In genomic region chr17:7626956-7627249, GRCh38 we compare ENCODE assay signal across 9 cellular contexts. TPM values are rescaled to one million over a fixed set of nuclear protein-coding genes. Genes with fewer than 3 reads are reported as not detected.
DNase-seq lines count a peak whose midpoint lies in the region; ATAC-seq and TF ChIP-seq lines count a peak whose summit lies in the region.
"Had no signal": no experiment of that assay in that cellular context is flagged by ENCODE, and none has a peak within 500 bp of the region (broad histone marks: within the 10 kb centered on the region; RNA-seq: fewer than 3 reads in every experiment).

No MANE protein-coding gene starts in this region.

- DNase-seq in Caco-2: no peak
- no peak for DNase-seq in RWPE1 (ENCODE audit: low spot score)
- DNase-seq in osteocyte (ENCODE audit: extremely low spot score, unreplicated experiment): no peak
- DNase-seq in MV-4-11 (lab: John Stamatoyannopoulos, UW): no peak
- DNase-seq in activated CD4-positive, alpha-beta T cell treated with anti-CD3 and anti-CD28 coated beads, Interleukin-2, amount 50 U/mL, for 4 hours: no peak
- DNase-seq in NCI-H128 (lab: John Stamatoyannopoulos, UW; ENCODE audit: unreplicated experiment): no peak
- DNase-seq: effector CD8-positive, alpha-beta T cell had no signal

- intact Hi-C loops in Caco-2 (cut with micrococcal nuclease; ENCODE audit: unreplicated experiment): no loop called here

- TF ChIP-seq CTCF in Caco-2 (IDR thresholded peaks at IDR 0.05; ENCODE audit: insufficient read depth in 1 of 2, low read depth in 1 of 2, low read length in 1 of 2, severe bottlenecking in 1 of 2, unreplicated experiment in 1 of 2): no peak
- TF ChIP-seq CTCF in RWPE1 (conservative IDR thresholded peaks at IDR 0.05; ENCODE audit: low read depth): no peak
- TF ChIP-seq CTCF in osteocyte (IDR thresholded peaks at IDR 0.05): no peak

- H3K27me3 ChIP-seq in Caco-2 (replicated peaks; ENCODE audit: control insufficient read depth, insufficient read depth, low read length) (no peaks in the 10 kb centered on the region), esophagus (ENCODE audit: control insufficient read depth in 1 of 2, insufficient read depth in 2 of 2, low read length in 2 of 2) (no peaks in the 10 kb centered on the region)

- H3K36me3 ChIP-seq in Caco-2 (ENCODE audit: control insufficient read depth, insufficient read depth, low read length) (no peaks in the 10 kb centered on the region), esophagus (ENCODE audit: control insufficient read depth in 2 of 2, insufficient read depth in 2 of 2, low read length in 1 of 2) (no peaks in the 10 kb centered on the region)

- H3K9me3 ChIP-seq in Caco-2 (no peaks in the 10 kb centered on the region), esophagus (ENCODE audit: control insufficient read depth in 2 of 2, insufficient read depth in 1 of 2, low read depth in 1 of 2, low read length in 1 of 2) (no peaks in the 10 kb centered on the region)

- no peak for ATAC-seq in HG02840 (IDR thresholded peaks at IDR 0.05; ENCODE audit: low FRiP score, unreplicated experiment)

- H3K36me3 Mint-ChIP-seq in Caco-2 (ENCODE audit: insufficient read depth, unreplicated experiment): no peaks in the 10 kb centered on the region
- peaks cover 10% of the 10 kb centered on the region for H3K36me3 Mint-ChIP-seq in osteocyte (ENCODE audit: unreplicated experiment)

- CTCF ChIA-PET in Caco-2 (lab: Charles Lee): interaction anchor here (0.6 to 2.0 kb wide), 4 partner anchors 12 to 89 kb away, joined by 3 to 9 read pairs (median 4); partner anchors contain the start of genes FXR2, MPDU1 and WRAP53
- CTCF ChIA-PET in RWPE1 (lab: Yijun Ruan, JAX): interaction anchor here (0.5 to 0.9 kb wide), 2 partner anchors 12 to 38 kb away, joined by 3 to 4 read pairs; no protein-coding TSS in a partner anchor

- H3K4me3 Mint-ChIP-seq in Caco-2 (ENCODE audit: unreplicated experiment) (peak overlapping the region; percentile 77), osteocyte (ENCODE audit: unreplicated experiment) (peak overlapping the region; percentile 87)

- no peaks in the 10 kb centered on the region for H3K4me1 Mint-ChIP-seq in Caco-2 (ENCODE audit: low read depth, unreplicated experiment)
- H3K4me1 Mint-ChIP-seq in osteocyte (ENCODE audit: unreplicated experiment): peaks cover 13% of the 10 kb centered on the region

- H3K27me3 Mint-ChIP-seq in Caco-2 (ENCODE audit: insufficient read depth, unreplicated experiment) (no peaks in the 10 kb centered on the region), osteocyte (ENCODE audit: unreplicated experiment) (no peaks in the 10 kb centered on the region)

- BruUV-seq in Caco-2 (replicated peaks; lab: Mats Ljungman, UMichigan): no TSS peak

- H3K27ac Mint-ChIP-seq in Caco-2 (ENCODE audit: unreplicated experiment) (no peak overlapping the region), osteocyte (ENCODE audit: unreplicated experiment) (peak overlapping the region; percentile 92)

- POLR2A ChIA-PET in Caco-2 (lab: Charles Lee) (interaction anchor here (1.4 kb wide), 1 partner anchor 60 kb away, joined by 12 read pairs; the partner anchor contains the start of gene TP53), RWPE1 (lab: Yijun Ruan, JAX; ENCODE audit: low non-redundant PET) (no interaction called here)

- H3K4me3 ChIP-seq in Caco-2 (ENCODE audit: low read depth, low read length) (peak overlapping the region; percentile 52), esophagus (ENCODE audit: low read depth in 1 of 2, low read length in 2 of 2) (peak overlapping the region; percentile 63 to 71)

- H3K27ac ChIP-seq in RWPE1 (peak overlapping the region; percentile 77), esophagus (ENCODE audit: low read depth in 2 of 2, low read length in 1 of 2) (peak overlapping the region; percentile 68 to 86)

- peaks cover 3% of the 10 kb centered on the region; the same call in 1 of the 2 replicates for H3K4me1 ChIP-seq in Caco-2
- H3K4me1 ChIP-seq in esophagus (ENCODE audit: control insufficient read depth in 2 of 2, insufficient read depth in 2 of 2, low read length in 1 of 2): peaks cover 3 to 4% of the 10 kb centered on the region in 2 donors

- WGBS in esophagus, 2 donors: 16 to 22% methylated on average over 6 of the region's 6 CpGs

- no peaks in the 10 kb centered on the region for H3K9me3 Mint-ChIP-seq in Caco-2 (ENCODE audit: unreplicated experiment)
- no peaks in the 10 kb centered on the region for H3K9me3 Mint-ChIP-seq in osteocyte (ENCODE audit: unreplicated experiment)

RNA-seq across cellular contexts. Expression of gene SAT2, which starts 0.7 kb away (rescaled TPM):
- total RNA-seq in Caco-2 (2022) (33.0 TPM in 2 replicates), osteocyte (134 and 135 TPM in 2 replicates)
- 10 to 100 TPM; 54.0 to 61.2 TPM for polyA plus RNA-seq in esophagus

RNA-seq across cellular contexts. Expression of gene SHBG, which starts 3.0 kb away (rescaled TPM):
- total RNA-seq in Caco-2 (2022) (0.93 and 1.2 TPM in 2 replicates), osteocyte (0.97 and 1.4 TPM in 2 replicates)
- under 1 TPM in 1 of 2 donors, not detected in 1; 0.14 TPM for polyA plus RNA-seq in esophagus

RNA-seq across cellular contexts. Expression of gene FXR2, which starts 12.2 kb away (rescaled TPM):
- total RNA-seq in Caco-2 (2022): 20.5 and 25.3 TPM in 2 replicates
- 10 to 100 TPM; 14.7 to 19.0 TPM for polyA plus RNA-seq in esophagus
- 48.7 and 50.7 TPM in 2 replicates for total RNA-seq in osteocyte

RNA-seq across cellular contexts. Expression of gene ATP1B2, which starts 23.8 kb away (rescaled TPM):
- total RNA-seq in Caco-2 (2022) (0.11 and 0.14 TPM in 2 replicates), osteocyte (2.4 and 3.0 TPM in 2 replicates)
- polyA plus RNA-seq in esophagus: under 1 TPM; 0.24 to 0.51 TPM

RNA-seq across cellular contexts. Expression of gene SOX15, which starts 37.0 kb away (rescaled TPM):
- total RNA-seq in Caco-2 (2022) (0.53 TPM in 1 of 2 replicates, not detected in the other), osteocyte (0.78 TPM in 2 replicates)
- polyA plus RNA-seq in esophagus: 10 to 100 TPM; 73.3 to 94.3 TPM
